ENCODE assay signal across 1 cellular context in genomic region chr6:11575408-11576033, GRCh38.
A peak's percentile ranks its signal among the peaks of the same experiment; 100 is the strongest.
TF ChIP-seq lines count a peak whose summit lies in the region.

No MANE protein-coding gene starts in this region.

TF ChIP-seq in HepG2, 621 proteins besides CTCF, POLR2A, EP300 and RAD21 (continued from another document and continues in another):
- TF ChIP-seq ZBTB4 (CRISPR knock-in tag; IDR thresholded peaks at IDR 0.05; ENCODE audit: borderline replicate concordance) (no peak), TAF1 (CRISPR knock-in tag; IDR thresholded peaks at IDR 0.05) (no peak), GLMP (CRISPR knock-in tag; IDR thresholded peaks at IDR 0.05; ENCODE audit: borderline replicate concordance) (no peak), MYC (CRISPR knock-in tag; IDR thresholded peaks at IDR 0.05; ENCODE audit: borderline replicate concordance) (no peak), SP4 (CRISPR knock-in tag; IDR thresholded peaks at IDR 0.05) (no peak), PAXIP1 (CRISPR knock-in tag; conservative IDR thresholded peaks at IDR 0.05) (no peak), ZNF607 (CRISPR knock-in tag; IDR thresholded peaks at IDR 0.05; ENCODE audit: borderline replicate concordance) (no peak), FOXP1 (IDR thresholded peaks at IDR 0.05) (no peak), FOXP1 (CRISPR knock-in tag; IDR thresholded peaks at IDR 0.05) (peak; percentile 17; the same call in 1 of the 2 replicates), ATF2 (CRISPR knock-in tag; IDR thresholded peaks at IDR 0.05) (peak; percentile 80), ZNF496 (CRISPR knock-in tag; IDR thresholded peaks at IDR 0.05; ENCODE audit: insufficient replicate concordance) (no peak), ARID4A (CRISPR knock-in tag; IDR thresholded peaks at IDR 0.05; ENCODE audit: borderline replicate concordance) (peak; percentile 17; the same call in 1 of the 2 replicates), E2F1 (CRISPR knock-in tag; IDR thresholded peaks at IDR 0.05) (no peak), ZBTB34 (CRISPR knock-in tag; IDR thresholded peaks at IDR 0.05) (no peak), SRSF4 (IDR thresholded peaks at IDR 0.05; ENCODE audit: low read depth, low read length, poor library complexity, severe bottlenecking) (no peak), NR2C2 (CRISPR knock-in tag; IDR thresholded peaks at IDR 0.05; ENCODE audit: borderline replicate concordance) (no peak), ZNF629 (CRISPR knock-in tag; conservative IDR thresholded peaks at IDR 0.05) (no peak), ETS1 (CRISPR knock-in tag; IDR thresholded peaks at IDR 0.05) (no peak), SALL2 (CRISPR knock-in tag; IDR thresholded peaks at IDR 0.05) (no peak), HNF4A (CRISPR knock-in tag; IDR thresholded peaks at IDR 0.05) (peak; percentile 64; the same call in 1 of the 2 replicates), SOX5 (CRISPR knock-in tag; IDR thresholded peaks at IDR 0.05; ENCODE audit: borderline replicate concordance) (peak; percentile 63), TIGD3 (CRISPR knock-in tag; IDR thresholded peaks at IDR 0.05; ENCODE audit: borderline replicate concordance) (no peak), GATAD1 (CRISPR knock-in tag; IDR thresholded peaks at IDR 0.05) (no peak), ZNF883 (CRISPR knock-in tag; IDR thresholded peaks at IDR 0.05; ENCODE audit: not compliant biosample characterization) (no peak), CREB1 (IDR thresholded peaks at IDR 0.05) (no peak), CREB1 (CRISPR knock-in tag; IDR thresholded peaks at IDR 0.05) (no peak), ATM (IDR thresholded peaks at IDR 0.05; ENCODE audit: borderline replicate concordance) (no peak), ZNF468 (CRISPR knock-in tag; IDR thresholded peaks at IDR 0.05) (no peak), SMAD9 (CRISPR knock-in tag; IDR thresholded peaks at IDR 0.05) (no peak), ZBED4 (CRISPR knock-in tag; IDR thresholded peaks at IDR 0.05; ENCODE audit: borderline replicate concordance) (no peak; the same call in 1 of the 2 replicates)
